23 cellular contexts compared by ENCODE assay signal in genomic region chr9:23145467-23145866, GRCh38.
"Had no signal": no experiment of that assay in that cellular context is flagged by ENCODE, and none has a peak within 500 bp of the region (broad histone marks: within the 10 kb centered on the region; RNA-seq: fewer than 3 reads in every experiment).

No MANE protein-coding gene starts in this region.

- H3K4me1 ChIP-seq: colonic mucosa, esophagus muscularis mucosa, esophagus squamous epithelium, foreskin keratinocyte, gastrocnemius medialis, gastroesophageal sphincter, heart left ventricle, heart right ventricle had no signal

- DNase-seq: colonic mucosa; cortex of kidney; dermis blood vessel endothelial cell; dorsolateral prefrontal cortex; effector CD4-positive, alpha-beta T cell; effector CD8-positive, alpha-beta T cell; effector memory CD4-positive, alpha-beta T cell; effector memory CD8-positive, alpha-beta T cell; endodermal cell; erythroblast; esophagus squamous epithelium; foreskin fibroblast; foreskin keratinocyte; foreskin melanocyte; gastrocnemius medialis; glutamatergic neuron; head of caudate nucleus; heart left ventricle; heart right ventricle had no signal

- H3K36me3 ChIP-seq: colonic mucosa, esophagus muscularis mucosa, esophagus squamous epithelium, gastrocnemius medialis, gastroesophageal sphincter, heart left ventricle, heart right ventricle had no signal

- H3K4me3 ChIP-seq: colonic mucosa, coronary artery, dorsolateral prefrontal cortex, esophagus muscularis mucosa, esophagus squamous epithelium, gastrocnemius medialis, gastroesophageal sphincter, heart left ventricle, heart right ventricle had no signal

- H3K27ac ChIP-seq: colonic mucosa, coronary artery, dorsolateral prefrontal cortex, epithelial cell of prostate, esophagus muscularis mucosa, esophagus squamous epithelium, foreskin keratinocyte, gastrocnemius medialis, gastroesophageal sphincter, heart left ventricle, heart right ventricle had no signal

- H3K27me3 ChIP-seq: colonic mucosa, dorsolateral prefrontal cortex, esophagus muscularis mucosa, esophagus squamous epithelium, foreskin keratinocyte, gastroesophageal sphincter, heart left ventricle, heart right ventricle had no signal

- H3K9me3 ChIP-seq: colonic mucosa, gastrocnemius medialis had no signal
